22 cellular contexts compared by ENCODE assay signal in the genomic region with DNA sequence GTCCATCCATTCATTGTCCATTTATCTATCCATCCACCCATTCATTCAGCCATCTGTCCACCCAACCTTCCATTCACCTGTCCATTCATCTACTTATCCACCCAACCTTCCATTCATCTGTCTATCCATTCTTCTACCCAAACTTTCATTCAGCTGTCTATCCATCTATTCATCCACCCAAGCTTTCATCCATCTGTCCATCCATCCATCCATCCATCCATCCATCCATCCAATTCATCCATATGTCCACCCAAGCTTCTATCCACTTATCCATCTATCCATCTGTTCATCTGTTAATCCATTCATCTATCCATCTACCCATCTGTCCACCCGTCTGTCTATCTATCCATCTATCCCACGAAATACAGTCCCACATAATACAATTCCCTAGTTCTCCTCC. TPM values are rescaled to one million over a fixed set of nuclear protein-coding genes. Genes with fewer than 3 reads are reported as not detected.
DNase-seq lines count a peak whose midpoint lies in the region; ATAC-seq, FAIRE-seq and TF ChIP-seq lines count a peak whose summit lies in the region.
"Had no signal": no experiment of that assay in that cellular context is flagged by ENCODE, and none has a peak within 500 bp of the region (broad histone marks: within the 10 kb centered on the region; RNA-seq: fewer than 3 reads in every experiment).

No MANE protein-coding gene starts in this region.

- H3K9me3 ChIP-seq in K562 (replicated peaks; ENCODE audit: control insufficient read depth, insufficient read depth, low read depth, low read length) (no peaks in the 10 kb centered on the region), PC-3 (ENCODE audit: low read length) (no peaks in the 10 kb centered on the region), endodermal cell (ENCODE audit: control insufficient read depth, low read length) (peaks cover 4% of the 10 kb centered on the region)

- H3K9me1 ChIP-seq in K562 (ENCODE audit: control insufficient read depth, insufficient read depth, low read length): no peaks in the 10 kb centered on the region

- H3K36me3 ChIP-seq in K562 (ENCODE audit: control insufficient read depth, insufficient read depth, low read length) (no peaks in the 10 kb centered on the region), PC-3 (ENCODE audit: low read depth, low read length) (no peaks in the 10 kb centered on the region), endodermal cell (ENCODE audit: control insufficient read depth, insufficient read depth, low read length) (no peaks in the 10 kb centered on the region)
- H3K36me3 ChIP-seq: BLaER1 had no signal

- no peak overlapping the region for H3K27ac ChIP-seq in K562 (ENCODE audit: extremely low read depth, low read depth, low read length)
- no peak overlapping the region for H3K27ac ChIP-seq in PC-3 (ENCODE audit: low read length)
- no peak overlapping the region for H3K27ac ChIP-seq in endodermal cell (ENCODE audit: low read depth, low read length)
- H3K27ac ChIP-seq: 22Rv1, BLaER1, C4-2B had no signal

- POLR2A ChIA-PET in K562 (lab: Yijun Ruan, JAX) (no interaction called here), PC-3 (lab: Charles Lee; ENCODE audit: unreplicated experiment) (no interaction called here)

- H3K9me2 ChIP-seq in PC-3 (replicated peaks; ENCODE audit: low read length): no peaks in the 10 kb centered on the region

- ATAC-seq in K562 (no peak), PC-3 (no peak)
- ATAC-seq: GM23338, HCT116 had no signal

- no peaks in the 10 kb centered on the region for H4K20me1 ChIP-seq in K562 (replicated peaks; ENCODE audit: control insufficient read depth, insufficient read depth, low read length)
- no peaks in the 10 kb centered on the region for H4K20me1 ChIP-seq in PC-3 (ENCODE audit: low read length)
- H4K20me1 ChIP-seq: BLaER1 had no signal

- TF ChIP-seq RAD21 in K562 (CRISPR knock-in tag; conservative IDR thresholded peaks at IDR 0.05 in 1 of 2, IDR thresholded peaks at IDR 0.05 in 1 of 2): no peak

- TF ChIP-seq CTCF in K562 (IDR thresholded peaks at IDR 0.05 in 2 of 3, conservative IDR thresholded peaks at IDR 0.05 in 1 of 3; ENCODE audit: insufficient read depth in 2 of 3, low read depth in 1 of 3, low read length in 3 of 3) (no peak), PC-3 (conservative IDR thresholded peaks at IDR 0.05; ENCODE audit: low read depth, low read length) (no peak), endodermal cell (conservative IDR thresholded peaks at IDR 0.05) (no peak)

- TF ChIP-seq POLR2A in K562 (conservative IDR thresholded peaks at IDR 0.05): no peak

- H3K4me2 ChIP-seq in K562 (ENCODE audit: insufficient read depth, low read length): no peak overlapping the region
- H3K4me2 ChIP-seq in PC-3 (ENCODE audit: low read length): no peak overlapping the region
- H3K4me2 ChIP-seq: BLaER1, GM23338 had no signal

- peaks cover 7% of the 10 kb centered on the region for H3K27me3 Mint-ChIP-seq in endodermal cell (ENCODE audit: insufficient read depth)
- H3K27me3 Mint-ChIP-seq: CD4-positive, alpha-beta T cell; CD8-positive, alpha-beta memory T cell had no signal

- DNase-seq in DMS 273 (lab: John Stamatoyannopoulos, UW; ENCODE audit: unreplicated experiment) (peak; percentile 41), DMS 273 treated with DMSO at 0.1 percent for 48 hours (lab: John Stamatoyannopoulos, UW) (no peak), NCI-H524 treated with DMSO at 0.1 percent for 48 hours (lab: John Stamatoyannopoulos, UW) (peak; percentile 39), K562 (ENCODE audit: extremely low read depth in 1 of 4, low spot score in 3 of 4) (no peak), PC-3 (no peak), endodermal cell (no peak)
- DNase-seq: CD4-positive, alpha-beta T cell; CD8-positive, alpha-beta memory T cell; DMS153; DND-41; H9; HFFc6 had no signal

- no peak overlapping the region for H3K4me3 Mint-ChIP-seq in endodermal cell
- H3K4me3 Mint-ChIP-seq: B cell; CD4-positive, alpha-beta T cell; CD8-positive, alpha-beta memory T cell; GM23338; H9; HFFc6 had no signal

- no peak overlapping the region for H3K9ac ChIP-seq in K562 (ENCODE audit: insufficient read depth in 1 of 2, low read depth in 2 of 2, low read length in 2 of 2)
- H3K9ac ChIP-seq in PC-3 (ENCODE audit: low read length): no peak overlapping the region
- no peak overlapping the region for H3K9ac ChIP-seq in endodermal cell (ENCODE audit: extremely low read depth, low read length, poor library complexity, severe bottlenecking)
- H3K9ac ChIP-seq: BLaER1 had no signal

- in situ Hi-C loops in K562 (cut with MboI): no loop called here

- H3K9me3 Mint-ChIP-seq in endodermal cell: no peaks in the 10 kb centered on the region
- H3K9me3 Mint-ChIP-seq: CD4-positive, alpha-beta T cell had no signal

- no peaks in the 10 kb centered on the region for H3F3A ChIP-seq in PC-3 (ENCODE audit: low read length, unreplicated experiment)

- no peak for FAIRE-seq in K562 (lab: Jason Lieb, UNC)
- FAIRE-seq: A204.1, D721Med, G401.6, GM12892 had no signal

- no peak for TF ChIP-seq EP300 in K562 (IDR thresholded peaks at IDR 0.05; ENCODE audit: low read length)

- H3K4me3 ChIP-seq in K562 (no peak overlapping the region), PC-3 (ENCODE audit: low read length) (no peak overlapping the region), endodermal cell (ENCODE audit: low read length) (no peak overlapping the region)
- H3K4me3 ChIP-seq: BLaER1, GM23338 had no signal

- no peaks in the 10 kb centered on the region for H3K4me1 Mint-ChIP-seq in endodermal cell
- H3K4me1 Mint-ChIP-seq: GM23338 had no signal

- peaks cover 0 to 3% of the 10 kb centered on the region in 2 experiments; a peak in 1 of 5 replicates for H3K4me1 ChIP-seq in K562 (replicated peaks in 1 of 2; ENCODE audit: control insufficient read depth in 2 of 2, insufficient read depth in 2 of 2, low read length in 2 of 2)
- H3K4me1 ChIP-seq in PC-3 (ENCODE audit: insufficient read depth, low read length): no peaks in the 10 kb centered on the region
- no peaks in the 10 kb centered on the region for H3K4me1 ChIP-seq in endodermal cell (ENCODE audit: control insufficient read depth, insufficient read depth, low read length)

- 0% methylated on average over 2 of the region's 2 CpGs for WGBS in K562 (ENCODE audit: insufficient coverage, low coverage, missing lambda C conversion rate)
- WGBS in endodermal cell (ENCODE audit: insufficient coverage in 1 of 2, insufficient read length in 1 of 2), 2 experiments: 50 to 66% methylated on average over 2 of the region's 2 CpGs

- H3K27ac Mint-ChIP-seq in endodermal cell: no peak overlapping the region
- H3K27ac Mint-ChIP-seq: B cell; CD4-positive, alpha-beta T cell; GM23338; H9; HFFc6 had no signal

- H3K27me3 ChIP-seq in K562 (ENCODE audit: control insufficient read depth in 2 of 2, insufficient read depth in 2 of 2, low read length in 2 of 2) (peaks cover 30 to 61% of the 10 kb centered on the region in 2 experiments), PC-3 (ENCODE audit: low read length) (no peaks in the 10 kb centered on the region), endodermal cell (ENCODE audit: control insufficient read depth, insufficient read depth, low read length, poor library complexity, severe bottlenecking) (no peaks in the 10 kb centered on the region)
- H3K27me3 ChIP-seq: BLaER1 had no signal

- H3K79me2 ChIP-seq in K562 (ENCODE audit: control insufficient read depth, insufficient read depth, low read length) (no peaks in the 10 kb centered on the region), PC-3 (ENCODE audit: low read length) (no peaks in the 10 kb centered on the region)

- H3K36me3 Mint-ChIP-seq in endodermal cell (ENCODE audit: low read depth): no peaks in the 10 kb centered on the region
- H3K36me3 Mint-ChIP-seq: CD8-positive, alpha-beta memory T cell had no signal

- intact Hi-C loops in K562 (cut with micrococcal nuclease): no loop called here
- intact Hi-C loops in PC-3 (cut with micrococcal nuclease): no loop called here

- no peak overlapping the region for H2AFZ ChIP-seq in K562 (ENCODE audit: low read depth, low read length)
- H2AFZ ChIP-seq in PC-3 (ENCODE audit: low read length): no peak overlapping the region
- H2AFZ ChIP-seq: GM23338 had no signal

- BruUV-seq in K562 (replicated peaks; lab: Mats Ljungman, UMichigan) (no TSS peak), PC-3 (replicated peaks; lab: Mats Ljungman, UMichigan) (no TSS peak)

- CTCF ChIA-PET in K562 (lab: Yijun Ruan, JAX; ENCODE audit: low intra/inter-chr PET ratio): no interaction called here
- CTCF ChIA-PET in PC-3 (lab: Charles Lee): no interaction called here

RNA-seq across cellular contexts. Expression of a gene that starts 21.6 kb away (rescaled TPM):
- total RNA-seq in K562 (2011; cell fraction: chromatin; rRNA removed; ENCODE audit: low replicate concordance): 0.19 TPM in 1 of 2 replicates, not detected in the other
- 0.13 and 0.50 TPM in 2 replicates for total RNA-seq in K562 (2011; cell fraction: nucleolus; rRNA removed)
- total RNA-seq in K562 (2011; cell fraction: nucleoplasm; rRNA removed): 0.22 and 0.46 TPM in 2 replicates
- total RNA-seq in K562 (2014; rRNA removed) (not detected in 2 replicates), K562 (2014; rRNA removed; fragmentation: Illumina TruSeq; extraction: Trizol) (0.15 TPM in 1 of 2 replicates, not detected in the other), K562 (2015; rRNA removed; fragmentation: Illumina TruSeq; extraction: Trizol) (0.18 TPM in 1 of 2 replicates, not detected in the other), K562 (2021) (0.22 and 0.44 TPM in 2 replicates), PC-3 (2014; rRNA removed) (0.11 and 0.75 TPM in 2 replicates), endodermal cell (1 to 10 TPM; 2.2 to 4.3 TPM)
- polyA plus RNA-seq in K562 (2011; rRNA removed) (0.06 and 0.11 TPM in 2 replicates), K562 (2014; fragmentation: Illumina TruSeq; extraction: Trizol) (0.04 and 0.29 TPM in 2 replicates), K562 (2014; fragmentation: Nextera tagmentation; extraction: Ambion mirVana) (not detected), K562 (2014; rRNA removed) (0.04 TPM in 1 of 2 replicates, not detected in the other)
- polyA plus RNA-seq in K562 (2011; cell fraction: cytosol; rRNA removed): 0.07 TPM in 2 replicates
- 0.07 and 0.25 TPM in 2 replicates for polyA plus RNA-seq in K562 (2011; cell fraction: nucleus; rRNA removed)
- 0.07 and 0.53 TPM in 2 replicates for polyA plus RNA-seq in K562 (2012)
- 0.18 TPM in 1 of 2 replicates, not detected in the other for polyA minus RNA-seq in K562 (2011; rRNA and poly(A)+ RNA removed)
- not detected in 2 replicates for polyA minus RNA-seq in K562 (2011; cell fraction: cytosol; rRNA and poly(A)+ RNA removed)
- 0.13 TPM in 1 of 2 replicates, not detected in the other for polyA minus RNA-seq in K562 (2011; cell fraction: nucleus; rRNA and poly(A)+ RNA removed)
- 8.0 TPM for polyA plus RNA-seq in endodermal cell (2013, experiment 1 of 2)
- polyA plus RNA-seq in endodermal cell (2013, experiment 2 of 2): 6.9 TPM

RNA-seq across cellular contexts. Expression of a gene that starts 51.6 kb away (rescaled TPM):
- total RNA-seq in K562 (2011; cell fraction: chromatin; rRNA removed; ENCODE audit: low replicate concordance): 30.0 and 73.0 TPM in 2 replicates
- total RNA-seq in K562 (2011; cell fraction: nucleolus; rRNA removed): 38.5 and 41.1 TPM in 2 replicates
- 33.9 and 37.2 TPM in 2 replicates for total RNA-seq in K562 (2011; cell fraction: nucleoplasm; rRNA removed)
- 14.2 and 19.0 TPM in 2 replicates for total RNA-seq in K562 (2014; rRNA removed)
- 10.9 and 13.0 TPM in 2 replicates for total RNA-seq in K562 (2014; rRNA removed; fragmentation: Illumina TruSeq; extraction: Trizol)
- total RNA-seq in K562 (2015; rRNA removed; fragmentation: Illumina TruSeq; extraction: Trizol): 16.3 and 17.7 TPM in 2 replicates
- 28.8 and 29.2 TPM in 2 replicates for total RNA-seq in K562 (2021)
- polyA plus RNA-seq in K562 (2011; rRNA removed): 16.2 and 25.0 TPM in 2 replicates
- 22.4 and 23.7 TPM in 2 replicates for polyA plus RNA-seq in K562 (2011; cell fraction: cytosol; rRNA removed)
- 69.9 and 75.9 TPM in 2 replicates for polyA plus RNA-seq in K562 (2011; cell fraction: nucleus; rRNA removed)
- 24.3 and 30.1 TPM in 2 replicates for polyA plus RNA-seq in K562 (2012)
- polyA plus RNA-seq in K562 (2014; fragmentation: Illumina TruSeq; extraction: Trizol): 26.8 and 29.6 TPM in 2 replicates
- polyA plus RNA-seq in K562 (2014; fragmentation: Nextera tagmentation; extraction: Ambion mirVana): 1 to 10 TPM in 1 of 2 experiments, under 1 TPM in 1; 0.56 to 1.4 TPM
- 22.2 and 25.7 TPM in 2 replicates for polyA plus RNA-seq in K562 (2014; rRNA removed)
- 11.8 and 12.8 TPM in 2 replicates for polyA minus RNA-seq in K562 (2011; rRNA and poly(A)+ RNA removed)
- 11.8 and 16.7 TPM in 2 replicates for polyA minus RNA-seq in K562 (2011; cell fraction: cytosol; rRNA and poly(A)+ RNA removed)
- 6.9 and 14.2 TPM in 2 replicates for polyA minus RNA-seq in K562 (2011; cell fraction: nucleus; rRNA and poly(A)+ RNA removed)
- total RNA-seq in PC-3 (2014; rRNA removed): 26.5 and 31.6 TPM in 2 replicates
- total RNA-seq in endodermal cell: 10 to 100 TPM; 13.9 to 14.5 TPM
- polyA plus RNA-seq in endodermal cell (2013, experiment 1 of 2): 9.4 TPM
- 8.9 TPM for polyA plus RNA-seq in endodermal cell (2013, experiment 2 of 2)

Comparison
In these comparisons a context has a peak if more than half of its experiments do, and no peak if none do; other contexts are left out.
1. DNase-seq: peak in DMS 273 (single experiment) and NCI-H524 treated with DMSO at 0.1 percent for 48 hours (single experiment); none in DMS 273 treated with DMSO at 0.1 percent for 48 hours (single experiment), K562 (0 of 4), PC-3 (single experiment) and endodermal cell (single experiment).